In genomic region chr6:17336425-17336824, GRCh38 we compare ENCODE assay signal across 16 cellular contexts.
"Had no signal": no experiment of that assay in that cellular context is flagged by ENCODE, and none has a peak within 500 bp of the region (broad histone marks: within the 10 kb centered on the region; RNA-seq: fewer than 3 reads in every experiment).

No MANE protein-coding gene starts in this region.

- H3K4me3 ChIP-seq: cardiac muscle cell, heart right ventricle, ovary, upper lobe of right lung had no signal

- H3K27me3 ChIP-seq: cardiac muscle cell, foreskin keratinocyte, heart right ventricle, ovary, upper lobe of right lung had no signal

- H3K9me3 ChIP-seq: heart right ventricle, ovary, upper lobe of right lung had no signal

- DNase-seq: activated gamma-delta T cell; activated T-cell treated with anti-CD3 and anti-CD28 coated beads, Interleukin-2, amount 50 U/mL, for 24 hours; anterior cingulate cortex; foreskin keratinocyte; heart right ventricle; kidney; left ventricle myocardium superior; mesendoderm; nephron progenitor cell; ovary; stimulated activated CD4-positive, alpha-beta T cell treated with anti-CD3 and anti-CD28 coated beads, Interleukin-4, amount 100 ng/mL, for 1 hour; stimulated activated CD8-positive, alpha-beta memory T cell treated with anti-CD3 and anti-CD28 coated beads, Interleukin-4, amount 100 ng/mL, for 48 hours; stimulated activated naive CD8-positive, alpha-beta T cell treated with anti-CD3 and anti-CD28 coated beads, Interleukin-15, Interleukin-2, amounts not matched to agents 100 U/mL and 50 U/mL, for 24 hours; T-helper 2 cell; upper lobe of right lung had no signal

- H3K27ac ChIP-seq: cardiac muscle cell, foreskin keratinocyte, heart right ventricle, ovary, upper lobe of right lung had no signal

- ATAC-seq: foreskin keratinocyte; heart right ventricle; left ventricle myocardium superior; stimulated activated naive CD8-positive, alpha-beta T cell treated with anti-CD3 and anti-CD28 coated beads, Interleukin-15, Interleukin-2, amounts not matched to agents 100 U/mL and 50 U/mL, for 24 hours; upper lobe of right lung had no signal
